In genomic region chr1:229624906-229625871, GRCh38 we compare ENCODE assay signal across 1 cellular context.
TF ChIP-seq lines count a peak whose summit lies in the region.

No MANE protein-coding gene starts in this region.

TF ChIP-seq in HepG2, 621 proteins besides CTCF, POLR2A, EP300 and RAD21 (continued from another document and continues in another):
- TF ChIP-seq SETDB1 (CRISPR knock-in tag; IDR thresholded peaks at IDR 0.05; ENCODE audit: borderline replicate concordance) (no peak), TERF1 (CRISPR knock-in tag; IDR thresholded peaks at IDR 0.05) (no peak), ZBTB33 (CRISPR knock-in tag; IDR thresholded peaks at IDR 0.05) (no peak), TAF15 (IDR thresholded peaks at IDR 0.05; ENCODE audit: low read depth, low read length, poor library complexity, severe bottlenecking) (no peak), MXD4 (CRISPR knock-in tag; IDR thresholded peaks at IDR 0.05) (peak; percentile 63; the same call in 1 of the 2 replicates), ZNF264 (CRISPR knock-in tag; IDR thresholded peaks at IDR 0.05) (no peak), SPEN (CRISPR knock-in tag; IDR thresholded peaks at IDR 0.05; ENCODE audit: low read depth) (peak; percentile 51; the same call in 1 of the 2 replicates), PHF21A (CRISPR knock-in tag; IDR thresholded peaks at IDR 0.05) (no peak; the same call in 1 of the 2 replicates), RFX1 (IDR thresholded peaks at IDR 0.05) (no peak), SKI (IDR thresholded peaks at IDR 0.05; ENCODE audit: partially characterized antibody) (no peak), IRF1 (CRISPR knock-in tag; IDR thresholded peaks at IDR 0.05; ENCODE audit: low read depth) (no peak), GPBP1L1 (CRISPR knock-in tag; IDR thresholded peaks at IDR 0.05) (no peak), FOXJ3 (CRISPR knock-in tag; IDR thresholded peaks at IDR 0.05; ENCODE audit: borderline replicate concordance) (no peak), HHEX (CRISPR knock-in tag; IDR thresholded peaks at IDR 0.05) (no peak), MXD3 (CRISPR knock-in tag; IDR thresholded peaks at IDR 0.05) (no peak), CSRNP1 (CRISPR knock-in tag; IDR thresholded peaks at IDR 0.05) (no peak), ZNF350 (CRISPR knock-in tag; IDR thresholded peaks at IDR 0.05; ENCODE audit: borderline replicate concordance, low read depth) (no peak), LBX2 (CRISPR knock-in tag; IDR thresholded peaks at IDR 0.05; ENCODE audit: borderline replicate concordance) (no peak), NFIC (IDR thresholded peaks at IDR 0.05; ENCODE audit: low read length) (no peak), ZFY (CRISPR knock-in tag; IDR thresholded peaks at IDR 0.05) (no peak), FOSL2 (CRISPR knock-in tag; IDR thresholded peaks at IDR 0.05) (no peak), ZFYVE20 (CRISPR knock-in tag; IDR thresholded peaks at IDR 0.05; ENCODE audit: borderline replicate concordance, low read depth) (no peak), ZNF407 (CRISPR knock-in tag; IDR thresholded peaks at IDR 0.05; ENCODE audit: not compliant biosample characterization) (no peak), ADNP (CRISPR knock-in tag; IDR thresholded peaks at IDR 0.05) (no peak), TIGD3 (CRISPR knock-in tag; IDR thresholded peaks at IDR 0.05; ENCODE audit: borderline replicate concordance) (0 out of 2 replicates have a peak, but pooled peaks have one; percentile 32), ARID5B (CRISPR knock-in tag; IDR thresholded peaks at IDR 0.05) (peak; percentile 9; the same call in 1 of the 2 replicates), MZF1 (CRISPR knock-in tag; IDR thresholded peaks at IDR 0.05; ENCODE audit: borderline replicate concordance) (no peak), TEF (CRISPR knock-in tag; IDR thresholded peaks at IDR 0.05) (no peak), ZNF333 (CRISPR knock-in tag; IDR thresholded peaks at IDR 0.05; ENCODE audit: borderline replicate concordance) (no peak)
